In genomic region chr4:54318904-54319303, GRCh38 we compare ENCODE assay signal across 1 cellular context.
TF ChIP-seq lines count a peak whose summit lies in the region.

No MANE protein-coding gene starts in this region.

TF ChIP-seq in H1, 55 proteins besides CTCF, POLR2A, EP300 and RAD21:
- TF ChIP-seq JUN (IDR thresholded peaks at IDR 0.05; ENCODE audit: low read depth, low read length) (no peak), GABPA (IDR thresholded peaks at IDR 0.05; ENCODE audit: borderline replicate concordance, insufficient read depth, low read length) (no peak), TCF12 (IDR thresholded peaks at IDR 0.05; ENCODE audit: low read depth, low read length) (no peak), SP2 (IDR thresholded peaks at IDR 0.05; ENCODE audit: low read length) (no peak), NANOG (IDR thresholded peaks at IDR 0.05; ENCODE audit: insufficient read depth, low read depth, low read length, poor library complexity, severe bottlenecking) (no peak), NRF1 (IDR thresholded peaks at IDR 0.05; ENCODE audit: low read depth, low read length) (no peak), TAF7 (optimal IDR thresholded peaks at IDR 0.05; ENCODE audit: borderline replicate concordance, low read depth, low read length) (no peak), JUND (IDR thresholded peaks at IDR 0.05; ENCODE audit: low read length) (no peak), KDM1A (IDR thresholded peaks at IDR 0.05; ENCODE audit: borderline replicate concordance, low read length) (no peak), ZNF274 (IDR thresholded peaks at IDR 0.05; ENCODE audit: borderline replicate concordance, extremely low read depth, low read length) (no peak), TEAD4 (IDR thresholded peaks at IDR 0.05; ENCODE audit: low read depth, low read length) (no peak)
- TF ChIP-seq, protein P1, sequence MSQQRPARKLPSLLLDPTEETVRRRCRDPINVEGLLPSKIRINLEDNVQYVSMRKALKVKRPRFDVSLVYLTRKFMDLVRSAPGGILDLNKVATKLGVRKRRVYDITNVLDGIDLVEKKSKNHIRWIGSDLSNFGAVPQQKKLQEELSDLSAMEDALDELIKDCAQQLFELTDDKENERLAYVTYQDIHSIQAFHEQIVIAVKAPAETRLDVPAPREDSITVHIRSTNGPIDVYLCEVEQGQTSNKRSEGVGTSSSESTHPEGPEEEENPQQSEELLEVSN (IDR thresholded peaks at IDR 0.05) = no peak
TF ChIP-seq in H1: peak in this region for 0.
